ENCODE assay signal across 23 cellular contexts in the genomic region with DNA sequence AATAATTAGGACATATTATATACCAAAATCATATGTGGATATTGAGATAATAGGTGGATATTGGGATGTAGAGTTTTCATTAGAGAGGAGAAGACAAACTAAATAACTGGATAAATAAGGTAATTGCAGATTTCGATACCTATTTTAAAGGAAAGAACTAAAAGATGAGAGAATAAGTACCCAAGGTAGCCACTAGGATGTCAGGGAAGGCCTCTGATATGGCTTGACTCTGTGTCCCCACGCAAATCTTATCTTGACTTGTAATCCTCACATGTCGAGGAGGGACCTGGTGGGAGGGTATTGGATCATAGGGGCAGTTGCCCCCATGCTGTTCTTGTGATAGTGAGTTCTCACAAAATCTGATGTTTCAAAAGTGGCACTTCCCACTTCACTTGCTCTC. TPM values are rescaled to one million over a fixed set of nuclear protein-coding genes. Genes with fewer than 3 reads are reported as not detected.
"Had no signal": no experiment of that assay in that cellular context is flagged by ENCODE, and none has a peak within 500 bp of the region (broad histone marks: within the 10 kb centered on the region; RNA-seq: fewer than 3 reads in every experiment).

No MANE protein-coding gene starts in this region.

- H3K4me3 ChIP-seq: ascending aorta, body of pancreas had no signal

- H3K9me3 Mint-ChIP-seq: activated CD4-positive, alpha-beta memory T cell treated with anti-CD3 and anti-CD28 coated beads for 36 hours; activated CD4-positive, alpha-beta T cell treated with anti-CD3 and anti-CD28 coated beads, Interleukin-2, amount 10 ng/mL, durations not matched to agents 7 days and 5 days; activated naive CD8-positive, alpha-beta T cell treated with anti-CD3 and anti-CD28 coated beads, Interleukin-2, amount 50 U/mL, for 24 hours; activated T-cell treated with anti-CD3 and anti-CD28 coated beads, Interleukin-2, amount 50 U/mL, for 4 hours; T-helper 1 cell treated with Interleukin-12 subunit alpha and Interleukin-12 subunit beta and Interleukin-4 antibody, amounts not matched to agents 30 μg/mL and 1 μg/mL, for 36 hours had no signal

- H3K9me3 ChIP-seq: ascending aorta, body of pancreas had no signal

- H3K27me3 ChIP-seq: ascending aorta, body of pancreas had no signal

- H3K36me3 ChIP-seq: ascending aorta had no signal

- H3K27me3 Mint-ChIP-seq: activated CD4-positive, alpha-beta memory T cell treated with anti-CD3 and anti-CD28 coated beads for 36 hours; activated CD4-positive, alpha-beta T cell treated with anti-CD3 and anti-CD28 coated beads, Interleukin-2, amount 10 ng/mL, durations not matched to agents 7 days and 5 days; activated naive CD8-positive, alpha-beta T cell treated with anti-CD3 and anti-CD28 coated beads, Interleukin-2, amount 50 U/mL, for 24 hours; central memory CD8-positive, alpha-beta T cell had no signal

- DNase-seq: activated CD4-positive, alpha-beta memory T cell treated with anti-CD3 and anti-CD28 coated beads for 36 hours; activated CD4-positive, alpha-beta T cell treated with anti-CD3 and anti-CD28 coated beads, Interleukin-2, amount 10 ng/mL, durations not matched to agents 7 days and 5 days; activated CD4-positive, CD25-positive, alpha-beta regulatory T cell; activated CD8-positive, alpha-beta memory T cell treated with anti-CD3 and anti-CD28 coated beads for 24 hours; activated effector memory CD4-positive, alpha-beta T cell treated with anti-CD3 and anti-CD28 coated beads, Interleukin-2, amount 50 U/mL, for 16 hours; activated naive CD4-positive, alpha-beta T cell treated with Interleukin-2 at 50 U/mL for 16 hours; activated naive CD8-positive, alpha-beta T cell treated with anti-CD3 and anti-CD28 coated beads, Interleukin-2, amount 50 U/mL, for 24 hours; activated T-cell treated with anti-CD3 and anti-CD28 coated beads, Interleukin-2, amount 50 U/mL, for 4 hours; amniotic stem cell; body of pancreas; Karpas-422; NCI-H1092; NCI-H1417; NCI-H2029; NCI-H345; NCI-H510A treated with DMSO at 0.1 percent for 48 hours; NCI-H69; PC-3; SHP77 treated with DMSO at 0.1 percent for 48 hours had no signal

- ATAC-seq: activated naive CD4-positive, alpha-beta T cell treated with anti-CD3 and anti-CD28 coated beads, Interleukin-2, amount 50 U/mL, for 72 hours; activated naive CD8-positive, alpha-beta T cell treated with anti-CD3 and anti-CD28 coated beads, Interleukin-2, amount 50 U/mL, for 24 hours; activated T-cell treated with anti-CD3 and anti-CD28 coated beads, Interleukin-2, amount 50 U/mL, for 4 hours; body of pancreas; PC-3 had no signal

- H3K4me3 Mint-ChIP-seq: activated CD4-positive, alpha-beta memory T cell treated with anti-CD3 and anti-CD28 coated beads for 36 hours; activated CD4-positive, alpha-beta T cell treated with anti-CD3 and anti-CD28 coated beads, Interleukin-2, amount 10 ng/mL, durations not matched to agents 7 days and 5 days; activated naive CD8-positive, alpha-beta T cell treated with anti-CD3 and anti-CD28 coated beads, Interleukin-2, amount 50 U/mL, for 24 hours; activated T-cell treated with anti-CD3 and anti-CD28 coated beads, Interleukin-2, amount 50 U/mL, for 4 hours; central memory CD8-positive, alpha-beta T cell; T-helper 1 cell treated with Interleukin-12 subunit alpha and Interleukin-12 subunit beta and Interleukin-4 antibody, amounts not matched to agents 30 μg/mL and 1 μg/mL, for 36 hours had no signal

- H3K36me3 Mint-ChIP-seq: activated CD4-positive, alpha-beta memory T cell treated with anti-CD3 and anti-CD28 coated beads for 36 hours; activated naive CD4-positive, alpha-beta T cell treated with anti-CD3 and anti-CD28 coated beads, Interleukin-2, amount 50 U/mL, for 72 hours had no signal

- H3K4me1 Mint-ChIP-seq: activated CD4-positive, alpha-beta T cell treated with anti-CD3 and anti-CD28 coated beads, Interleukin-2, amount 10 ng/mL, durations not matched to agents 7 days and 5 days; activated naive CD8-positive, alpha-beta T cell treated with anti-CD3 and anti-CD28 coated beads, Interleukin-2, amount 50 U/mL, for 24 hours; central memory CD8-positive, alpha-beta T cell had no signal

- H3K27ac Mint-ChIP-seq: activated CD4-positive, alpha-beta memory T cell treated with anti-CD3 and anti-CD28 coated beads for 36 hours; activated CD4-positive, alpha-beta T cell treated with anti-CD3 and anti-CD28 coated beads, Interleukin-2, amount 10 ng/mL, durations not matched to agents 7 days and 5 days; activated naive CD4-positive, alpha-beta T cell treated with anti-CD3 and anti-CD28 coated beads, Interleukin-2, amount 50 U/mL, for 72 hours; activated naive CD8-positive, alpha-beta T cell treated with anti-CD3 and anti-CD28 coated beads, Interleukin-2, amount 50 U/mL, for 24 hours; T-helper 1 cell treated with Interleukin-12 subunit alpha and Interleukin-12 subunit beta and Interleukin-4 antibody, amounts not matched to agents 30 μg/mL and 1 μg/mL, for 36 hours had no signal

- H3K27ac ChIP-seq: ascending aorta, body of pancreas had no signal

- H3K4me1 ChIP-seq: ascending aorta, body of pancreas had no signal

RNA-seq across cellular contexts. Expression of gene TMEM229A, which starts 44.7 kb away (rescaled TPM):
- total RNA-seq: activated CD4-positive, alpha-beta memory T cell treated with anti-CD3 and anti-CD28 coated beads for 36 hours; activated CD4-positive, alpha-beta T cell treated with anti-CD3 and anti-CD28 coated beads, Interleukin-2, amount 10 ng/mL, durations not matched to agents 7 days and 5 days; activated naive CD4-positive, alpha-beta T cell treated with anti-CD3 and anti-CD28 coated beads, Interleukin-2, amount 50 U/mL, for 72 hours; activated T-cell treated with anti-CD3 and anti-CD28 coated beads, Interleukin-2, amount 50 U/mL, for 4 hours; ascending aorta; body of pancreas; PC-3 had no signal
